ENCODE assay signal across 8 cellular contexts in genomic region chr17:30600830-30601494, GRCh38.
DNase-seq lines count a peak whose midpoint lies in the region; ATAC-seq and TF ChIP-seq lines count a peak whose summit lies in the region.

No MANE protein-coding gene starts in this region.

- H3K23me2 ChIP-seq in H9 (ENCODE audit: insufficient read length, low read depth, low read length, poor library complexity, severe bottlenecking): peaks cover 6% of the 10 kb centered on the region

- no peak overlapping the region for H2BK20ac ChIP-seq in H9 (ENCODE audit: low read depth, low read length, poor library complexity, severe bottlenecking)

- H2BK12ac ChIP-seq in H9 (ENCODE audit: insufficient read length, low read depth, low read length): no peak overlapping the region
- peak overlapping the region; percentile 65 for H2BK12ac ChIP-seq in trophoblast cell (ENCODE audit: low read length)

- H3K27me3 Mint-ChIP-seq in H9 (ENCODE audit: low read depth): no peaks in the 10 kb centered on the region; the same call in 1 of the 2 replicates
- H3K27me3 Mint-ChIP-seq in activated naive CD8-positive, alpha-beta T cell: no peaks in the 10 kb centered on the region

- H4K8ac ChIP-seq in H9 (replicated peaks; ENCODE audit: insufficient read length, low read depth, low read length): no peak overlapping the region
- peak overlapping the region; percentile 83 for H4K8ac ChIP-seq in trophoblast cell (ENCODE audit: low read depth, low read length)

- H3K9ac ChIP-seq in H9 (ENCODE audit: extremely low read depth, insufficient read length, low read length) (peak overlapping the region; percentile 75), trophoblast cell (ENCODE audit: low read length) (peak overlapping the region; percentile 82)

- H3K9me3 ChIP-seq in H9 (ENCODE audit: control insufficient read depth, low read depth, low read length) (no peaks in the 10 kb centered on the region), heart right ventricle (no peaks in the 10 kb centered on the region), trophoblast cell (ENCODE audit: insufficient read depth, low read depth, low read length) (no peaks in the 10 kb centered on the region)

- no peak overlapping the region for H4K5ac ChIP-seq in H9 (ENCODE audit: insufficient read length, low read depth, low read length)

- H2AFZ ChIP-seq in H9 (ENCODE audit: low read length) (no peak overlapping the region), trophoblast cell (ENCODE audit: insufficient read depth, low read length, poor library complexity) (peak overlapping the region; percentile 92)

- no peaks in the 10 kb centered on the region for H3K27me3 ChIP-seq in H9 (ENCODE audit: insufficient read depth, low read length)
- H3K27me3 ChIP-seq in heart right ventricle: no peaks in the 10 kb centered on the region
- H3K27me3 ChIP-seq in trophoblast cell (ENCODE audit: insufficient read depth, low read length): no peaks in the 10 kb centered on the region

- 0 out of 2 replicates have a peak overlapping the region, but pooled peaks have one; percentile 93 for H3K14ac ChIP-seq in H9 (ENCODE audit: insufficient read depth, low read length)
- peak overlapping the region; percentile 83 for H3K14ac ChIP-seq in trophoblast cell (ENCODE audit: low read length)

- H3K4me2 ChIP-seq in H9 (ENCODE audit: insufficient read depth, insufficient read length, low read length): peak overlapping the region; percentile 46
- H3K4me2 ChIP-seq in trophoblast cell (ENCODE audit: low read length): peak overlapping the region; percentile 94

- intact Hi-C loops in heart right ventricle (cut with DNase I): loop anchor here in 3 of 10 donors (1.0 to 2.0 kb wide), 2 partner anchors 124 kb away; partner anchors contain the start of gene GOSR1 (in 3 of the 3)

- H2AK5ac ChIP-seq in H9 (ENCODE audit: insufficient read length, low read length) (no peak overlapping the region), trophoblast cell (ENCODE audit: low read length) (no peak overlapping the region)

- H2BK5ac ChIP-seq in H9 (ENCODE audit: insufficient read length, low read length): no peak overlapping the region
- peak overlapping the region; percentile 85 for H2BK5ac ChIP-seq in trophoblast cell (ENCODE audit: low read depth, low read length, poor library complexity)

- no CpG with 5 or more reads among the region's 49 CpGs for WGBS in H9 (ENCODE audit: extremely low coverage, insufficient read length, low lambda C conversion rate)
- 1% methylated on average over 49 of the region's 49 CpGs for WGBS in heart right ventricle, 2 donors
- WGBS in trophoblast cell (ENCODE audit: extremely low coverage, insufficient coverage, insufficient read length): no CpG with 5 or more reads among the region's 49 CpGs

- ATAC-seq in heart right ventricle: peak; percentile 4 to 29 (median 12)
- ATAC-seq in GM21737 (IDR thresholded peaks at IDR 0.05; ENCODE audit: unreplicated experiment): no peak

- H3K27ac Mint-ChIP-seq in H9: peak overlapping the region; percentile 83 to 98 (median 89); a peak in 5 of 7 replicates
- H3K27ac Mint-ChIP-seq in activated naive CD8-positive, alpha-beta T cell: peak overlapping the region; percentile 66

- H3K9me3 Mint-ChIP-seq in H9: peaks cover 6 to 8% of the 10 kb centered on the region in 2 experiments
- no peaks in the 10 kb centered on the region for H3K9me3 Mint-ChIP-seq in activated naive CD8-positive, alpha-beta T cell (ENCODE audit: low read depth)

- H3K4me3 ChIP-seq in heart right ventricle: peak overlapping the region; percentile 66 to 96 (median 88)
- H3K4me3 ChIP-seq in trophoblast cell (ENCODE audit: low read depth, low read length): peak overlapping the region; percentile 92

- no peak overlapping the region for H3K56ac ChIP-seq in H9 (ENCODE audit: insufficient read length, low read depth, low read length)

- H3K79me2 ChIP-seq in H9 (ENCODE audit: insufficient read depth, low read length): no peaks in the 10 kb centered on the region; the same call in 1 of the 2 replicates
- H3K79me2 ChIP-seq in trophoblast cell (ENCODE audit: control insufficient read depth, insufficient read depth, low read length, poor library complexity): peaks cover 15% of the 10 kb centered on the region

- H3K27ac ChIP-seq in H9 (ENCODE audit: insufficient read length, low read depth, low read length): no peak overlapping the region
- H3K27ac ChIP-seq in heart right ventricle: peak overlapping the region; percentile 94 to 99 (median 98)
- H3K27ac ChIP-seq in trophoblast cell (ENCODE audit: low read depth, low read length): peak overlapping the region; percentile 99

- H3T11ph ChIP-seq in H9 (ENCODE audit: low read length): no peak overlapping the region

- H4K91ac ChIP-seq in H9 (ENCODE audit: insufficient read length, low read depth, low read length) (no peak overlapping the region), trophoblast cell (ENCODE audit: low read depth, low read length) (peak overlapping the region; percentile 85)

- TF ChIP-seq CTCF in H9 (conservative IDR thresholded peaks at IDR 0.05) (no peak), heart right ventricle (IDR thresholded peaks at IDR 0.05) (no peak)

- no peaks in the 10 kb centered on the region for H3K79me1 ChIP-seq in H9 (ENCODE audit: insufficient read depth, low read depth, low read length, poor library complexity, severe bottlenecking)
- peaks cover 10% of the 10 kb centered on the region for H3K79me1 ChIP-seq in trophoblast cell (ENCODE audit: low read length)

- H3K36me3 ChIP-seq in heart right ventricle (no peaks in the 10 kb centered on the region), trophoblast cell (ENCODE audit: control insufficient read depth in 1 of 2, insufficient read depth in 2 of 2, low read length in 2 of 2) (no peaks in the 10 kb centered on the region)

- DNase-seq in ELF-1 (ENCODE audit: low read depth, low spot score) (peak; percentile 56), H9 (no peak), NCI-H526 treated with DMSO at 0.1 percent for 48 hours (lab: John Stamatoyannopoulos, UW) (peak; percentile 70), heart right ventricle (no peak), trophoblast cell (peak in 1 of 2 donors; percentile 20), SK-N-DZ (ENCODE audit: low spot score) (no peak)

- peak overlapping the region; percentile 84 for H4K12ac ChIP-seq in trophoblast cell (ENCODE audit: low read depth, low read length)

- H2BK120ac ChIP-seq in H9 (ENCODE audit: low read depth, low read length, poor library complexity, severe bottlenecking): no peak overlapping the region
- H2BK120ac ChIP-seq in trophoblast cell (ENCODE audit: insufficient read depth, low read length, poor library complexity): peak overlapping the region; percentile 71

- H3K36me3 Mint-ChIP-seq in H9 (ENCODE audit: insufficient read depth in 1 of 3, low read depth in 3 of 3): peaks cover 0 to 1% (median 0%) of the 10 kb centered on the region in 3 experiments; a peak in 4 of 7 replicates
- no peaks in the 10 kb centered on the region for H3K36me3 Mint-ChIP-seq in activated naive CD8-positive, alpha-beta T cell

- no peaks in the 10 kb centered on the region for H4K20me1 ChIP-seq in H9 (ENCODE audit: control insufficient read depth, insufficient read depth, insufficient read length)

- no peak overlapping the region for H2BK15ac ChIP-seq in H9 (ENCODE audit: low read depth, low read length)

- H3K23ac ChIP-seq in H9 (ENCODE audit: insufficient read length, low read depth, low read length) (no peak overlapping the region), trophoblast cell (ENCODE audit: low read length) (no peak overlapping the region)

- H3K4me1 Mint-ChIP-seq in H9: peaks cover 29 to 32% of the 10 kb centered on the region in 2 experiments
- H3K4me1 Mint-ChIP-seq in activated naive CD8-positive, alpha-beta T cell (ENCODE audit: low read depth): peaks cover 22% of the 10 kb centered on the region

- no peaks in the 10 kb centered on the region; the same call in 1 of the 2 replicates for H3K4me1 ChIP-seq in H9 (ENCODE audit: insufficient read depth, low read length)
- peaks cover 0 to 26% (median 8%) of the 10 kb centered on the region in 9 donors for H3K4me1 ChIP-seq in heart right ventricle
- H3K4me1 ChIP-seq in trophoblast cell (ENCODE audit: control insufficient read depth in 1 of 2, insufficient read depth in 2 of 2, low read length in 2 of 2): peaks cover 2 to 5% of the 10 kb centered on the region in 2 experiments

- H3K4ac ChIP-seq in H9 (ENCODE audit: low read depth, low read length) (no peak overlapping the region), trophoblast cell (ENCODE audit: low read depth, low read length) (peak overlapping the region; percentile 93)

- H3K18ac ChIP-seq in H9 (ENCODE audit: insufficient read length, low read depth, low read length) (peak overlapping the region; percentile 17), trophoblast cell (ENCODE audit: low read length) (peak overlapping the region; percentile 57)

- peak overlapping the region; percentile 96 to 100 for H3K4me3 Mint-ChIP-seq in H9
- H3K4me3 Mint-ChIP-seq in activated naive CD8-positive, alpha-beta T cell: peak overlapping the region; percentile 94

Comparison
In these comparisons a context has a peak if more than half of its experiments do, and no peak if none do; other contexts are left out.
1. DNase-seq: peak in ELF-1 (single experiment) and NCI-H526 treated with DMSO at 0.1 percent for 48 hours (single experiment); none in H9 (single experiment), heart right ventricle (0 of 2) and SK-N-DZ (single experiment).